In genomic region chr10:48880016-48880705, GRCh38 we compare ENCODE assay signal across 41 cellular contexts. TPM values are rescaled to one million over a fixed set of nuclear protein-coding genes. Genes with fewer than 3 reads are reported as not detected.
DNase-seq lines count a peak whose midpoint lies in the region; ATAC-seq and TF ChIP-seq lines count a peak whose summit lies in the region.
"Had no signal": no experiment of that assay in that cellular context is flagged by ENCODE, and none has a peak within 500 bp of the region (broad histone marks: within the 10 kb centered on the region; RNA-seq: fewer than 3 reads in every experiment).

No MANE protein-coding gene starts in this region.

- peaks cover 4% of the 10 kb centered on the region for H3K27me3 Mint-ChIP-seq in GM23338 (ENCODE audit: insufficient read depth, low read depth, poor library complexity)
- H3K27me3 Mint-ChIP-seq: activated CD4-positive, alpha-beta T cell treated with anti-CD3 and anti-CD28 coated beads, Interleukin-2, amount 10 ng/mL, durations not matched to agents 7 days and 5 days; activated T-cell treated with anti-CD3 and anti-CD28 coated beads, Interleukin-2, amount 50 U/mL, for 24 hours; naive B cell had no signal

- H3K36me3 Mint-ChIP-seq in GM23338 (ENCODE audit: low read depth), result no peaks in the 10 kb centered on the region
- H3K36me3 Mint-ChIP-seq: activated naive CD8-positive, alpha-beta T cell treated with anti-CD3 and anti-CD28 coated beads, Interleukin-2, amount 10 ng/mL, durations not matched to agents 7 days and 5 days; CD8-positive, alpha-beta T cell; mesothelial cell of epicardium had no signal

- H3K79me2 ChIP-seq in GM23338 (replicated peaks; ENCODE audit: insufficient read depth), result no peaks in the 10 kb centered on the region

- no peaks in the 10 kb centered on the region for H3K9me3 Mint-ChIP-seq in GM23338
- H3K9me3 Mint-ChIP-seq: activated CD4-positive, alpha-beta T cell treated with anti-CD3 and anti-CD28 coated beads, Interleukin-2, amount 10 ng/mL, durations not matched to agents 7 days and 5 days; activated naive CD8-positive, alpha-beta T cell treated with anti-CD3 and anti-CD28 coated beads, Interleukin-2, amount 10 ng/mL, durations not matched to agents 7 days and 5 days; activated T-cell treated with anti-CD3 and anti-CD28 coated beads, Interleukin-2, amount 50 U/mL, for 24 hours; CD8-positive, alpha-beta T cell; mesothelial cell of epicardium had no signal

- H3K4me1 Mint-ChIP-seq in GM23338, result peaks cover 6% of the 10 kb centered on the region; the same call in 2 of the 3 replicates
- H3K4me1 Mint-ChIP-seq: activated CD4-positive, alpha-beta T cell treated with anti-CD3 and anti-CD28 coated beads, Interleukin-2, amount 10 ng/mL, durations not matched to agents 7 days and 5 days; mesothelial cell of epicardium had no signal

- H3K4me2 ChIP-seq in GM23338, result no peak overlapping the region

- H4K20me1 ChIP-seq in GM23338 (replicated peaks; ENCODE audit: insufficient read depth), result no peaks in the 10 kb centered on the region; the same call in 1 of the 2 replicates

- no peak overlapping the region for H3K4me3 Mint-ChIP-seq in GM23338
- H3K4me3 Mint-ChIP-seq: activated CD4-positive, alpha-beta T cell treated with anti-CD3 and anti-CD28 coated beads, Interleukin-2, amount 10 ng/mL, durations not matched to agents 7 days and 5 days; activated naive CD8-positive, alpha-beta T cell treated with anti-CD3 and anti-CD28 coated beads, Interleukin-2, amount 10 ng/mL, durations not matched to agents 7 days and 5 days; activated T-cell treated with anti-CD3 and anti-CD28 coated beads, Interleukin-2, amount 50 U/mL, for 24 hours; CD8-positive, alpha-beta T cell; mesothelial cell of epicardium; naive B cell had no signal

- no peak overlapping the region for H2AFZ ChIP-seq in GM23338

- H3K9me2 ChIP-seq in GM23338 (ENCODE audit: insufficient read depth), result no peaks in the 10 kb centered on the region

- peak; percentile 73 for ATAC-seq in GM23338
- no peak for ATAC-seq in lung (ENCODE audit: insufficient read depth, low FRiP score)
- ATAC-seq in HG03571 (IDR thresholded peaks at IDR 0.05; ENCODE audit: unreplicated experiment), result no peak
- no peak for ATAC-seq in HG03175 (IDR thresholded peaks at IDR 0.05; ENCODE audit: unreplicated experiment)
- ATAC-seq: CD8-positive, alpha-beta T cell; esophagus mucosa; left ventricle myocardium superior had no signal

- H3K27ac ChIP-seq in GM23338 (ENCODE audit: low read depth) (no peak overlapping the region), lung (ENCODE audit: low read depth in 1 of 2, low read length in 1 of 2) (no peak overlapping the region)
- H3K27ac ChIP-seq: prostate gland, sigmoid colon, SJSA1, thyroid gland, VCaP had no signal

- 63 to 76% methylated on average over 11 of the region's 11 CpGs for WGBS in lung, 2 donors

- peaks cover 0 to 2% of the 10 kb centered on the region in 2 donors for H3K9me3 ChIP-seq in lung (ENCODE audit: control insufficient read depth in 2 of 2, insufficient read depth in 1 of 2, low read length in 1 of 2)
- H3K9me3 ChIP-seq: BE2C, prostate gland, sigmoid colon, SJSA1, thyroid gland had no signal

- H3K36me3 ChIP-seq in GM23338 (ENCODE audit: insufficient read depth), result no peaks in the 10 kb centered on the region
- no peaks in the 10 kb centered on the region for H3K36me3 ChIP-seq in lung (ENCODE audit: control insufficient read depth in 2 of 2, insufficient read depth in 2 of 2, low read length in 2 of 2)
- H3K36me3 ChIP-seq: BE2C, prostate gland, sigmoid colon, SJSA1, thyroid gland had no signal

- no peak overlapping the region for H3K4me3 ChIP-seq in GM23338
- no peak overlapping the region for H3K4me3 ChIP-seq in lung
- H3K4me3 ChIP-seq: prostate gland, sigmoid colon, SJSA1, thyroid gland had no signal

- H3K27me3 ChIP-seq in GM23338 (ENCODE audit: insufficient read depth), result no peaks in the 10 kb centered on the region
- H3K27me3 ChIP-seq in lung (ENCODE audit: control insufficient read depth, insufficient read depth), result no peaks in the 10 kb centered on the region
- H3K27me3 ChIP-seq: BE2C, sigmoid colon, SJSA1, thyroid gland had no signal

- DNase-seq in COR-L47 (lab: John Stamatoyannopoulos, UW) (peak; percentile 63), GM23338 (ENCODE audit: low spot score) (no peak), cerebellar cortex (ENCODE audit: low spot score) (peak; percentile 68), lung (ENCODE audit: low spot score) (peak; percentile 22), NCI-H2171 treated with DMSO at 0.1 percent for 48 hours (lab: John Stamatoyannopoulos, UW) (no peak), RPMI8226 (no peak)
- DNase-seq: ACHN; activated CD4-positive, alpha-beta T cell treated with anti-CD3 and anti-CD28 coated beads, Interleukin-2, amount 10 ng/mL, durations not matched to agents 7 days and 5 days; activated effector memory CD4-positive, alpha-beta T cell treated with anti-CD3 and anti-CD28 coated beads, Interleukin-2, amount 50 U/mL, for 16 hours; activated naive CD8-positive, alpha-beta T cell treated with anti-CD3 and anti-CD28 coated beads, Interleukin-2, amount 10 ng/mL, durations not matched to agents 7 days and 5 days; activated T-cell treated with anti-CD3 and anti-CD28 coated beads, Interleukin-2, amount 50 U/mL, for 24 hours; aorta; BE2C; CD8-positive, alpha-beta T cell; cortex of kidney; DMS 273 treated with DMSO at 0.1 percent for 48 hours; EL; foreskin fibroblast; HCEC 1CT; left ventricle myocardium superior; naive B cell; NCI-H1048; NCI-H1930; NCI-H82; nucleus accumbens; sigmoid colon; stimulated activated CD4-positive, alpha-beta T cell treated with anti-CD3 and anti-CD28 coated beads, Interleukin-12 subunit alpha, Interleukin-12 subunit beta, amount 100 ng/mL, for 4 hours; stimulated activated CD4-positive, alpha-beta T cell treated with anti-CD3 and anti-CD28 coated beads, Interleukin-2, amount 100 ng/mL, for 48 hours; T1000; thyroid gland had no signal

- no peaks in the 10 kb centered on the region for H3F3A ChIP-seq in GM23338 (replicated peaks; ENCODE audit: low read depth)

- no peak for TF ChIP-seq CTCF in GM23338 (conservative IDR thresholded peaks at IDR 0.05; ENCODE audit: low read depth in 2 of 2)
- no peak for TF ChIP-seq CTCF in lung (IDR thresholded peaks at IDR 0.05; ENCODE audit: control extremely low read depth, extremely low read depth)

- H3K4me1 ChIP-seq in GM23338 (ENCODE audit: insufficient read depth), result no peaks in the 10 kb centered on the region
- no peaks in the 10 kb centered on the region for H3K4me1 ChIP-seq in lung (ENCODE audit: control insufficient read depth in 2 of 2, insufficient read depth in 2 of 2, low read length in 2 of 2)
- H3K4me1 ChIP-seq: BE2C, prostate gland, sigmoid colon, SJSA1, thyroid gland had no signal

- H3K27ac Mint-ChIP-seq in GM23338, result no peak overlapping the region
- H3K27ac Mint-ChIP-seq: activated CD4-positive, alpha-beta T cell treated with anti-CD3 and anti-CD28 coated beads, Interleukin-2, amount 10 ng/mL, durations not matched to agents 7 days and 5 days; activated naive CD8-positive, alpha-beta T cell treated with anti-CD3 and anti-CD28 coated beads, Interleukin-2, amount 10 ng/mL, durations not matched to agents 7 days and 5 days; activated T-cell treated with anti-CD3 and anti-CD28 coated beads, Interleukin-2, amount 50 U/mL, for 24 hours; CD8-positive, alpha-beta T cell; mesothelial cell of epicardium had no signal

RNA-seq across cellular contexts. Expression of gene LRRC18, which starts 59.5 kb away (rescaled TPM):
- total RNA-seq in GM23338 (2014; rRNA removed; shearing (Covaris generic)), result not detected in 2 replicates
- not detected in 2 replicates for polyA plus RNA-seq in GM23338 (2016; fragmentation: Nextera tagmentation; extraction: Ambion mirVana)
- total RNA-seq in lung, result 1 to 10 TPM; 3.1 to 4.5 TPM
- polyA plus RNA-seq in lung, result 1 to 10 TPM; 1.8 to 2.4 TPM
- total RNA-seq: activated CD4-positive, alpha-beta T cell treated with anti-CD3 and anti-CD28 coated beads, Interleukin-2, amount 10 ng/mL, durations not matched to agents 7 days and 5 days; activated CD8-positive, alpha-beta memory T cell treated with anti-CD3 and anti-CD28 coated beads for 36 hours; aorta; CD8-positive, alpha-beta T cell; esophagus mucosa; left ventricle myocardium superior; LHCN-M2; mesothelial cell of epicardium; RPMI7951; sigmoid colon; SJSA1; thyroid gland had no signal
- polyA plus RNA-seq: aorta, keratinocyte had no signal

Comparison
In these comparisons a context has a peak if more than half of its experiments do, and no peak if none do; other contexts are left out.
1. DNase-seq: peak in COR-L47 (single experiment), cerebellar cortex (single experiment) and lung (single experiment); none in GM23338 (single experiment), NCI-H2171 treated with DMSO at 0.1 percent for 48 hours (single experiment) and RPMI8226 (single experiment).